ENCODE assay signal across 8 cellular contexts in genomic region chr4:88818650-88819470, GRCh38.
DNase-seq lines count a peak whose midpoint lies in the region; ATAC-seq and TF ChIP-seq lines count a peak whose summit lies in the region.

No MANE protein-coding gene starts in this region.

- H2BK5ac ChIP-seq in mesendoderm (ENCODE audit: low read length), result no peak overlapping the region

- peak; percentile 42 for ATAC-seq in GM18867 (IDR thresholded peaks at IDR 0.05; ENCODE audit: unreplicated experiment)

- H3K27me3 ChIP-seq in WERI-Rb-1 (ENCODE audit: insufficient read depth, low read depth, severe bottlenecking), result no peaks in the 10 kb centered on the region
- no peaks in the 10 kb centered on the region for H3K27me3 ChIP-seq in mesendoderm (ENCODE audit: insufficient read depth, low read length, poor library complexity)
- H3K27me3 ChIP-seq in suprapubic skin, result no peaks in the 10 kb centered on the region

- H3K18ac ChIP-seq in mesendoderm (ENCODE audit: low read length), result no peak overlapping the region

- no peak overlapping the region for H2AK5ac ChIP-seq in mesendoderm (ENCODE audit: low read length)

- H3K4ac ChIP-seq in mesendoderm (ENCODE audit: low read depth, low read length), result no peak overlapping the region

- no peak overlapping the region for H3K9ac ChIP-seq in mesendoderm (ENCODE audit: low read length)

- TF ChIP-seq CTCF in AG09319 (IDR thresholded peaks at IDR 0.05; ENCODE audit: low read depth, low read length) (peak; percentile 55), WERI-Rb-1 (IDR thresholded peaks at IDR 0.05; ENCODE audit: low read depth, low read length) (peak; percentile 83), suprapubic skin (IDR thresholded peaks at IDR 0.05) (peak; percentile 53 to 67)

- no peak overlapping the region for H3K4me3 ChIP-seq in WERI-Rb-1 (ENCODE audit: low read depth, low read length)
- no peak overlapping the region for H3K4me3 ChIP-seq in mesendoderm (ENCODE audit: low read length)
- no peak overlapping the region for H3K4me3 ChIP-seq in suprapubic skin

- DNase-seq in AG09319 (ENCODE audit: extremely low read depth, low read depth), result no peak
- peak; percentile 38 to 45 for DNase-seq in NCI-H1930 (lab: John Stamatoyannopoulos, UW)
- DNase-seq in WERI-Rb-1, result peak; percentile 56
- DNase-seq in effector CD4-positive, alpha-beta T cell, result peak; percentile 33
- peak; percentile 70 for DNase-seq in mesendoderm
- DNase-seq in suprapubic skin (ENCODE audit: low spot score in 2 of 2), result no peak
- no peak for DNase-seq in GM19240 (ENCODE audit: insufficient read length, low spot score)

- TF ChIP-seq POLR2A in suprapubic skin (IDR thresholded peaks at IDR 0.05), result no peak

- WGBS in mesendoderm (ENCODE audit: extremely low coverage, insufficient coverage, low lambda C conversion rate), result no CpG with 5 or more reads among the region's 5 CpGs
- WGBS in suprapubic skin, result 33% methylated on average over 5 of the region's 5 CpGs

- no peak overlapping the region for H4K5ac ChIP-seq in mesendoderm (ENCODE audit: low read length)

- no peak overlapping the region for H3K56ac ChIP-seq in mesendoderm (ENCODE audit: low read length)

- H3K79me2 ChIP-seq in mesendoderm (ENCODE audit: control insufficient read depth, insufficient read depth, low read length), result no peaks in the 10 kb centered on the region

- no peak overlapping the region for H3K4me2 ChIP-seq in mesendoderm (ENCODE audit: low read length)

- no peak overlapping the region for H4K8ac ChIP-seq in mesendoderm (ENCODE audit: low read depth, low read length)

- no peaks in the 10 kb centered on the region for H3K36me3 ChIP-seq in WERI-Rb-1
- no peaks in the 10 kb centered on the region for H3K36me3 ChIP-seq in mesendoderm (ENCODE audit: control insufficient read depth, insufficient read depth, low read length)
- no peaks in the 10 kb centered on the region for H3K36me3 ChIP-seq in suprapubic skin

- H3K79me1 ChIP-seq in mesendoderm (ENCODE audit: low read length), result no peaks in the 10 kb centered on the region

- no peak overlapping the region for H2BK15ac ChIP-seq in mesendoderm (replicated peaks; ENCODE audit: low read depth)

- no peak overlapping the region for H2BK120ac ChIP-seq in mesendoderm (ENCODE audit: low read depth, low read length)

- H3K4me1 ChIP-seq in mesendoderm (ENCODE audit: control insufficient read depth, low read depth, low read length) (no peaks in the 10 kb centered on the region), suprapubic skin (peaks cover 47% of the 10 kb centered on the region)

- TF ChIP-seq EP300 in suprapubic skin (IDR thresholded peaks at IDR 0.05), result no peak

- H3K9me3 ChIP-seq in WERI-Rb-1 (ENCODE audit: severe bottlenecking) (no peaks in the 10 kb centered on the region), suprapubic skin (no peaks in the 10 kb centered on the region)

- H3K27ac ChIP-seq in WERI-Rb-1 (no peak overlapping the region), mesendoderm (ENCODE audit: low read depth, low read length) (no peak overlapping the region), suprapubic skin (no peak overlapping the region)

- no peak overlapping the region for H3K23ac ChIP-seq in mesendoderm (ENCODE audit: low read length)

Comparison
In these comparisons a context has a peak if more than half of its experiments do, and no peak if none do; other contexts are left out.
1. DNase-seq: peak in NCI-H1930 (2 of 2), WERI-Rb-1 (single experiment), effector CD4-positive, alpha-beta T cell (single experiment) and mesendoderm (single experiment); none in AG09319 (single experiment), suprapubic skin (0 of 2) and GM19240 (single experiment).
2. Peak in every context shown above with its lines, with median percentiles within 50 percentile points of each other: CTCF ChIP-seq.